Comparison of ENCODE assay signal across 1 cellular context in the genomic region with DNA sequence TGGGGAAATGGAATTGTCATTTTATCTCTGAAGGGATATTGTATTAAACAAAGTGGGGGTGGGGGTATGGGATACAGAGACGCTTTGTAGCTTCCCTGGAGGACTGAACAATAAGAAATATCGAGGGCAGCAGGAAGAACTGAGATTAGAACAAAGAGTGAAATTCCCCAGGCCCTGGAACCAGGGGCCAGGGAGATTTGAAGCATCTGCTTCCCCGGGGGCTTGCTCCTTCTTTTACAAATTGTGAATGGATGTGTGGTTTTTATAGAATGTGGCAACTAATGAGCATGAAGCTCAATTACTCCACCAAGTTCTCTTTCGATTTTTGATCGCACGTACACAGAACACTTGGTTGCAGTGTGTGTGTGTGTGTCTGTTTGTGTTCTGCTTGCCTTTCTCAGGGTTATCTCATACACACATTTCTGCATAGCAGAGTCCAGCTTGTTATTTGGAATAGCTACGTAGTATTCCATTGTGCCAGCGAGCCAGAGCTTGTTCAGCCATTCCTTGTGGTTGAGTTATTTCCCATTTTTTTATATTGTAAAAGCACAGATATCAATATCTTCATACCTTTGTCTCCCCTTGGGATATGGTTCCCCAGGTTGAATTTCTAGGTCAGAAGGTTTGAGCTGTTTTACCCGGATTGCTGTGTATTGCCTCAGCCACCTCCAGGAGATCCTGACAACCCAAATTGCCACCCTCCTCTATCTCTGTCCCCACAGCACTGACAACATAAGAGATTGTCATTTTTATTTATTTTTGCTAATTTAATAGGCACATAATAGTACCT.
TF ChIP-seq lines count a peak whose summit lies in the region.

No MANE protein-coding gene starts in this region.

TF ChIP-seq in HepG2, 621 proteins besides CTCF, POLR2A, EP300 and RAD21:
- TF ChIP-seq, protein P1, sequence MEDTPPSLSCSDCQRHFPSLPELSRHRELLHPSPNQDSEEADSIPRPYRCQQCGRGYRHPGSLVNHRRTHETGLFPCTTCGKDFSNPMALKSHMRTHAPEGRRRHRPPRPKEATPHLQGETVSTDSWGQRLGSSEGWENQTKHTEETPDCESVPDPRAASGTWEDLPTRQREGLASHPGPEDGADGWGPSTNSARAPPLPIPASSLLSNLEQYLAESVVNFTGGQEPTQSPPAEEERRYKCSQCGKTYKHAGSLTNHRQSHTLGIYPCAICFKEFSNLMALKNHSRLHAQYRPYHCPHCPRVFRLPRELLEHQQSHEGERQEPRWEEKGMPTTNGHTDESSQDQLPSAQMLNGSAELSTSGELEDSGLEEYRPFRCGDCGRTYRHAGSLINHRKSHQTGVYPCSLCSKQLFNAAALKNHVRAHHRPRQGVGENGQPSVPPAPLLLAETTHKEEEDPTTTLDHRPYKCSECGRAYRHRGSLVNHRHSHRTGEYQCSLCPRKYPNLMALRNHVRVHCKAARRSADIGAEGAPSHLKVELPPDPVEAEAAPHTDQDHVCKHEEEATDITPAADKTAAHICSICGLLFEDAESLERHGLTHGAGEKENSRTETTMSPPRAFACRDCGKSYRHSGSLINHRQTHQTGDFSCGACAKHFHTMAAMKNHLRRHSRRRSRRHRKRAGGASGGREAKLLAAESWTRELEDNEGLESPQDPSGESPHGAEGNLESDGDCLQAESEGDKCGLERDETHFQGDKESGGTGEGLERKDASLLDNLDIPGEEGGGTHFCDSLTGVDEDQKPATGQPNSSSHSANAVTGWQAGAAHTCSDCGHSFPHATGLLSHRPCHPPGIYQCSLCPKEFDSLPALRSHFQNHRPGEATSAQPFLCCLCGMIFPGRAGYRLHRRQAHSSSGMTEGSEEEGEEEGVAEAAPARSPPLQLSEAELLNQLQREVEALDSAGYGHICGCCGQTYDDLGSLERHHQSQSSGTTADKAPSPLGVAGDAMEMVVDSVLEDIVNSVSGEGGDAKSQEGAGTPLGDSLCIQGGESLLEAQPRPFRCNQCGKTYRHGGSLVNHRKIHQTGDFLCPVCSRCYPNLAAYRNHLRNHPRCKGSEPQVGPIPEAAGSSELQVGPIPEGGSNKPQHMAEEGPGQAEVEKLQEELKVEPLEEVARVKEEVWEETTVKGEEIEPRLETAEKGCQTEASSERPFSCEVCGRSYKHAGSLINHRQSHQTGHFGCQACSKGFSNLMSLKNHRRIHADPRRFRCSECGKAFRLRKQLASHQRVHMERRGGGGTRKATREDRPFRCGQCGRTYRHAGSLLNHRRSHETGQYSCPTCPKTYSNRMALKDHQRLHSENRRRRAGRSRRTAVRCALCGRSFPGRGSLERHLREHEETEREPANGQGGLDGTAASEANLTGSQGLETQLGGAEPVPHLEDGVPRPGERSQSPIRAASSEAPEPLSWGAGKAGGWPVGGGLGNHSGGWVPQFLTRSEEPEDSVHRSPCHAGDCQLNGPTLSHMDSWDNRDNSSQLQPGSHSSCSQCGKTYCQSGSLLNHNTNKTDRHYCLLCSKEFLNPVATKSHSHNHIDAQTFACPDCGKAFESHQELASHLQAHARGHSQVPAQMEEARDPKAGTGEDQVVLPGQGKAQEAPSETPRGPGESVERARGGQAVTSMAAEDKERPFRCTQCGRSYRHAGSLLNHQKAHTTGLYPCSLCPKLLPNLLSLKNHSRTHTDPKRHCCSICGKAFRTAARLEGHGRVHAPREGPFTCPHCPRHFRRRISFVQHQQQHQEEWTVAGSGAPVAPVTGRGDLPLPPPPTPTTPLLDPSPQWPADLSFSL (CRISPR knock-in tag; IDR thresholded peaks at IDR 0.05), result peak; percentile 23; the same call in 1 of the 2 replicates
- no peak for TF ChIP-seq CHD2 (IDR thresholded peaks at IDR 0.05; ENCODE audit: low read depth, low read length)
- TF ChIP-seq, protein P2, sequence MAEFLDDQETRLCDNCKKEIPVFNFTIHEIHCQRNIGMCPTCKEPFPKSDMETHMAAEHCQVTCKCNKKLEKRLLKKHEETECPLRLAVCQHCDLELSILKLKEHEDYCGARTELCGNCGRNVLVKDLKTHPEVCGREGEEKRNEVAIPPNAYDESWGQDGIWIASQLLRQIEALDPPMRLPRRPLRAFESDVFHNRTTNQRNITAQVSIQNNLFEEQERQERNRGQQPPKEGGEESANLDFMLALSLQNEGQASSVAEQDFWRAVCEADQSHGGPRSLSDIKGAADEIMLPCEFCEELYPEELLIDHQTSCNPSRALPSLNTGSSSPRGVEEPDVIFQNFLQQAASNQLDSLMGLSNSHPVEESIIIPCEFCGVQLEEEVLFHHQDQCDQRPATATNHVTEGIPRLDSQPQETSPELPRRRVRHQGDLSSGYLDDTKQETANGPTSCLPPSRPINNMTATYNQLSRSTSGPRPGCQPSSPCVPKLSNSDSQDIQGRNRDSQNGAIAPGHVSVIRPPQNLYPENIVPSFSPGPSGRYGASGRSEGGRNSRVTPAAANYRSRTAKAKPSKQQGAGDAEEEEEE (CRISPR knock-in tag; IDR thresholded peaks at IDR 0.05; ENCODE audit: borderline replicate concordance), result no peak
- TF ChIP-seq, protein P3, sequence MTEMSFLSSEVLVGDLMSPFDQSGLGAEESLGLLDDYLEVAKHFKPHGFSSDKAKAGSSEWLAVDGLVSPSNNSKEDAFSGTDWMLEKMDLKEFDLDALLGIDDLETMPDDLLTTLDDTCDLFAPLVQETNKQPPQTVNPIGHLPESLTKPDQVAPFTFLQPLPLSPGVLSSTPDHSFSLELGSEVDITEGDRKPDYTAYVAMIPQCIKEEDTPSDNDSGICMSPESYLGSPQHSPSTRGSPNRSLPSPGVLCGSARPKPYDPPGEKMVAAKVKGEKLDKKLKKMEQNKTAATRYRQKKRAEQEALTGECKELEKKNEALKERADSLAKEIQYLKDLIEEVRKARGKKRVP (CRISPR knock-in tag; IDR thresholded peaks at IDR 0.05), result 0 out of 4 replicates have a peak, but pooled peaks of 1 of the 2 experiments have one; percentile 23
- TF ChIP-seq TSC22D2 (CRISPR knock-in tag; IDR thresholded peaks at IDR 0.05; ENCODE audit: borderline replicate concordance), result no peak
- no peak for TF ChIP-seq PBX2 (CRISPR knock-in tag; IDR thresholded peaks at IDR 0.05)
